26 cellular contexts compared by ENCODE assay signal in the genomic region with DNA sequence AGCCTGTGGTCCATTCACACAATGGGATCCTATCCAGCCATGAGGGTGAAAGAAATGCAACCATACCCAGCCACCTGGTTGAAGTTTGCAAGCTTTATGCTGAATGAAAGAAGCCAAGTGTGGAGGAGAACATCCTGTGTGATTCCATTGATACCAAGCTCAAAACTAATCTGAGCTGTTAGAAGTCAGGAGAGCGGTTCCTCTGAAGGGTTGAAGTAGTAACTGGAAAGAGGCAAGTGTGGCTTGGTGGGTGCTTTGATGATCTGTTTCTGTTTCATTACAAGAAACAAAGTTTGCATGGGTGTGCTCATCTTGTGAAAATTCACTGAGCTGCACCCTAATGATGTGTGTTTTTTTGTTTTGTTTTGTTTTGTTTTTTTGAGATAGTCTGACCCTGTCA.
"Had no signal": no experiment of that assay in that cellular context is flagged by ENCODE, and none has a peak within 500 bp of the region (broad histone marks: within the 10 kb centered on the region; RNA-seq: fewer than 3 reads in every experiment).

No MANE protein-coding gene starts in this region.

- H3K36me3 Mint-ChIP-seq: naive thymus-derived CD8-positive, alpha-beta T cell; stimulated activated effector memory CD8-positive, alpha-beta T cell treated with anti-CD3 and anti-CD28 coated beads, Interleukin-12 subunit alpha, Interleukin-12 subunit beta, amount 100 ng/mL, for 72 hours; type B pancreatic cell had no signal

- H3K27ac ChIP-seq: hepatocyte, left ventricle myocardium inferior, lower lobe of right lung, pancreas, prostate gland, sigmoid colon, spleen, tibial nerve, uterus had no signal

- DNase-seq: islet precursor cell; left ventricle myocardium inferior; lower lobe of right lung; mammary epithelial cell; mesenchymal stem cell; naive thymus-derived CD8-positive, alpha-beta T cell; nucleus accumbens; pancreas; posterior cingulate gyrus; retina; right cardiac atrium; sigmoid colon; small intestine; spleen; stimulated activated CD4-positive, alpha-beta T cell treated with anti-CD3 and anti-CD28 coated beads, Interleukin-4, amount 100 ng/mL, for 24 hours; stimulated activated naive CD4-positive, alpha-beta T cell treated with Interleukin-2 at 50 U/mL for 16 hours; stimulated activated naive CD8-positive, alpha-beta T cell treated with anti-CD3 and anti-CD28 coated beads, Interleukin-15, amount 100 ng/mL, for 72 hours; substantia nigra; uterus had no signal

- H3K9me3 Mint-ChIP-seq: nephron; stimulated activated naive CD8-positive, alpha-beta T cell treated with anti-CD3 and anti-CD28 coated beads, Interleukin-15, amount 100 ng/mL, for 72 hours; type B pancreatic cell had no signal

- H3K4me1 ChIP-seq: left ventricle myocardium inferior, lower lobe of right lung, pancreas, prostate gland, sigmoid colon, spleen, tibial nerve, uterus had no signal

- H3K4me1 Mint-ChIP-seq: neural crest cell; stimulated activated effector memory CD8-positive, alpha-beta T cell treated with anti-CD3 and anti-CD28 coated beads, Interleukin-12 subunit alpha, Interleukin-12 subunit beta, amount 100 ng/mL, for 72 hours; stimulated activated naive CD8-positive, alpha-beta T cell treated with anti-CD3 and anti-CD28 coated beads, Interleukin-15, amount 100 ng/mL, for 72 hours had no signal

- H3K27me3 ChIP-seq: hepatocyte, pancreas, tibial nerve, uterus had no signal

- H2AFZ ChIP-seq: hepatocyte had no signal

- H3K9me3 ChIP-seq: left ventricle myocardium inferior, lower lobe of right lung, pancreas, prostate gland, sigmoid colon, tibial nerve, uterus had no signal

- H3K4me2 ChIP-seq: hepatocyte had no signal

- H3K4me3 Mint-ChIP-seq: naive thymus-derived CD8-positive, alpha-beta T cell; nephron; neural crest cell; stimulated activated effector memory CD8-positive, alpha-beta T cell treated with anti-CD3 and anti-CD28 coated beads, Interleukin-12 subunit alpha, Interleukin-12 subunit beta, amount 100 ng/mL, for 72 hours; stimulated activated naive CD8-positive, alpha-beta T cell treated with anti-CD3 and anti-CD28 coated beads, Interleukin-15, amount 100 ng/mL, for 72 hours; type B pancreatic cell had no signal

- H3K4me3 ChIP-seq: hepatocyte, left ventricle myocardium inferior, lower lobe of right lung, pancreas, prostate gland, sigmoid colon, spleen, tibial nerve, uterus had no signal

- H3K36me3 ChIP-seq: left ventricle myocardium inferior, lower lobe of right lung, pancreas, prostate gland, sigmoid colon, spleen, tibial nerve, uterus had no signal

- ATAC-seq: lower lobe of right lung; naive thymus-derived CD8-positive, alpha-beta T cell; pancreas; right cardiac atrium; stimulated activated effector memory CD8-positive, alpha-beta T cell treated with anti-CD3 and anti-CD28 coated beads, Interleukin-12 subunit alpha, Interleukin-12 subunit beta, amount 100 ng/mL, for 72 hours; stimulated activated naive CD8-positive, alpha-beta T cell treated with anti-CD3 and anti-CD28 coated beads, Interleukin-15, amount 100 ng/mL, for 72 hours had no signal

- H3K27ac Mint-ChIP-seq: naive thymus-derived CD8-positive, alpha-beta T cell; stimulated activated effector memory CD8-positive, alpha-beta T cell treated with anti-CD3 and anti-CD28 coated beads, Interleukin-12 subunit alpha, Interleukin-12 subunit beta, amount 100 ng/mL, for 72 hours; stimulated activated naive CD8-positive, alpha-beta T cell treated with anti-CD3 and anti-CD28 coated beads, Interleukin-15, amount 100 ng/mL, for 72 hours; type B pancreatic cell had no signal
